Comparison of ENCODE assay signal across 9 cellular contexts in genomic region chr13:98450495-98451167, GRCh38.
DNase-seq lines count a peak whose midpoint lies in the region; ATAC-seq and TF ChIP-seq lines count a peak whose summit lies in the region.
"Had no signal": no experiment of that assay in that cellular context is flagged by ENCODE, and none has a peak within 500 bp of the region (broad histone marks: within the 10 kb centered on the region; RNA-seq: fewer than 3 reads in every experiment).

No MANE protein-coding gene starts in this region.

- H3K4me1 Mint-ChIP-seq in naive thymus-derived CD8-positive, alpha-beta T cell: peaks cover 10 to 30% (median 18%) of the 10 kb centered on the region in 4 donors

- no peaks in the 10 kb centered on the region for H3K9me3 Mint-ChIP-seq in naive thymus-derived CD8-positive, alpha-beta T cell

- H3K4me1 ChIP-seq in Peyer's patch (peaks cover 0 to 16% (median 0%) of the 10 kb centered on the region in 4 donors), esophagus (ENCODE audit: control insufficient read depth in 2 of 2, insufficient read depth in 2 of 2, low read length in 1 of 2) (peaks cover 4 to 7% of the 10 kb centered on the region in 2 donors)
- H3K4me1 ChIP-seq: pancreas had no signal

- 64 to 68% methylated on average over 14 of the region's 14 CpGs for WGBS in esophagus, 2 donors

- POLR2A ChIA-PET in naive thymus-derived CD8-positive, alpha-beta T cell (lab: Charles Lee): interaction anchor here (1.0 kb wide), 1 partner anchor 121 kb away, joined by 3 read pairs; no protein-coding TSS in a partner anchor

- no peak for TF ChIP-seq CTCF in Peyer's patch (IDR thresholded peaks at IDR 0.05)

- TF ChIP-seq POLR2A in Peyer's patch (IDR thresholded peaks at IDR 0.05): no peak

- no peaks in the 10 kb centered on the region for H3K27me3 Mint-ChIP-seq in naive thymus-derived CD8-positive, alpha-beta T cell

- H3K27ac Mint-ChIP-seq in naive thymus-derived CD8-positive, alpha-beta T cell: peak overlapping the region; percentile 52 to 88 (median 79)

- H3K9me3 ChIP-seq in Peyer's patch (no peaks in the 10 kb centered on the region), esophagus (ENCODE audit: control insufficient read depth in 2 of 2, insufficient read depth in 1 of 2, low read depth in 1 of 2, low read length in 1 of 2) (no peaks in the 10 kb centered on the region)
- H3K9me3 ChIP-seq: pancreas had no signal

- H3K27me3 ChIP-seq in Peyer's patch: no peaks in the 10 kb centered on the region
- no peaks in the 10 kb centered on the region for H3K27me3 ChIP-seq in esophagus (ENCODE audit: control insufficient read depth in 1 of 2, insufficient read depth in 2 of 2, low read length in 2 of 2)
- H3K27me3 ChIP-seq: pancreas had no signal

- ATAC-seq in naive thymus-derived CD8-positive, alpha-beta T cell: peak; percentile 70 to 81
- no peak for ATAC-seq in GM18519 (IDR thresholded peaks at IDR 0.05; ENCODE audit: low FRiP score, unreplicated experiment)
- no peak for ATAC-seq in GM19467 (IDR thresholded peaks at IDR 0.05; ENCODE audit: unreplicated experiment)

- peak overlapping the region in 1 of 10 donors; percentile 20 for H3K4me3 Mint-ChIP-seq in naive thymus-derived CD8-positive, alpha-beta T cell

- no peak overlapping the region for H3K4me3 ChIP-seq in Peyer's patch
- no peak overlapping the region for H3K4me3 ChIP-seq in esophagus (ENCODE audit: low read depth in 1 of 2, low read length in 2 of 2)
- H3K4me3 ChIP-seq: pancreas had no signal

- H3K36me3 ChIP-seq in Peyer's patch (peaks cover 0 to 72% (median 4%) of the 10 kb centered on the region in 3 donors), esophagus (ENCODE audit: control insufficient read depth in 2 of 2, insufficient read depth in 2 of 2, low read length in 1 of 2) (peaks cover 7 to 32% of the 10 kb centered on the region in 2 donors)

- peaks cover 0 to 56% (median 6%) of the 10 kb centered on the region in 3 donors for H3K36me3 Mint-ChIP-seq in naive thymus-derived CD8-positive, alpha-beta T cell

- DNase-seq in Ammon's horn (ENCODE audit: low spot score): peak; percentile 68
- no peak for DNase-seq in Peyer's patch
- peak in 4 of 10 donors; percentile 10 to 39 (median 20) for DNase-seq in naive thymus-derived CD8-positive, alpha-beta T cell
- no peak for DNase-seq in GF-D8 (lab: John Stamatoyannopoulos, UW)
- no peak for DNase-seq in ecto neural progenitor cell (ENCODE audit: low spot score)

- H3K27ac ChIP-seq in Peyer's patch (peak overlapping the region in 3 of 4 donors; percentile 12 to 50 (median 27)), esophagus (ENCODE audit: low read depth in 2 of 2, low read length in 1 of 2) (peak overlapping the region; percentile 11 to 73)

Comparison
In these comparisons a context has a peak if more than half of its experiments do, and no peak if none do; other contexts are left out.
1. ATAC-seq: peak in naive thymus-derived CD8-positive, alpha-beta T cell (2 of 2); none in GM18519 (single experiment) and GM19467 (single experiment).